Comparison of ENCODE assay signal across 31 cellular contexts in genomic region chr1:219362702-219363101, GRCh38.
"Had no signal": no experiment of that assay in that cellular context is flagged by ENCODE, and none has a peak within 500 bp of the region (broad histone marks: within the 10 kb centered on the region; RNA-seq: fewer than 3 reads in every experiment).

No MANE protein-coding gene starts in this region.

- H3K4me1 Mint-ChIP-seq: activated B cell treated with CpG ODN at 0.5 μM for 24 hours; activated naive CD4-positive, alpha-beta T cell treated with anti-CD3 and anti-CD28 coated beads, Interleukin-2, amount 50 U/mL, for 24 hours; activated naive CD8-positive, alpha-beta T cell treated with anti-CD3 and anti-CD28 coated beads for 36 hours; activated naive CD8-positive, alpha-beta T cell treated with anti-CD3 and anti-CD28 coated beads, Interleukin-2, amount 50 U/mL, for 24 hours; activated T-helper 17 cell treated with anti-CD3 and anti-CD28 coated beads, Interleukin-2, amount 50 U/mL, for 72 hours; T-helper 17 cell had no signal

- H3K9me3 Mint-ChIP-seq: activated CD8-positive, alpha-beta T cell treated with anti-CD3 and anti-CD28 coated beads for 36 hours; activated naive CD4-positive, alpha-beta T cell treated with anti-CD3 and anti-CD28 coated beads, Interleukin-2, amount 50 U/mL, for 24 hours; activated T-helper 17 cell treated with anti-CD3 and anti-CD28 coated beads, Interleukin-2, amount 50 U/mL, for 72 hours; T-helper 2 cell treated with Interferon-gamma antibody and Interleukin-4, amounts not matched to agents 5 μg/mL and 100 μg/mL, for 36 hours had no signal

- H3K27ac Mint-ChIP-seq: activated B cell treated with CpG ODN at 0.5 μM for 24 hours; activated CD8-positive, alpha-beta T cell treated with anti-CD3 and anti-CD28 coated beads for 36 hours; activated naive CD4-positive, alpha-beta T cell treated with anti-CD3 and anti-CD28 coated beads, Interleukin-2, amount 50 U/mL, for 24 hours; activated naive CD8-positive, alpha-beta T cell treated with anti-CD3 and anti-CD28 coated beads for 36 hours; activated naive CD8-positive, alpha-beta T cell treated with anti-CD3 and anti-CD28 coated beads, Interleukin-2, amount 50 U/mL, for 24 hours; activated T-helper 17 cell treated with anti-CD3 and anti-CD28 coated beads, Interleukin-2, amount 50 U/mL, for 72 hours; T-helper 17 cell; T-helper 2 cell treated with Interferon-gamma antibody and Interleukin-4, amounts not matched to agents 5 μg/mL and 100 μg/mL, for 36 hours had no signal

- DNase-seq: activated B cell treated with CpG ODN at 0.5 μM for 24 hours; activated CD4-positive, alpha-beta T cell treated with anti-CD3 and anti-CD28 coated beads for 48 hours; activated CD4-positive, alpha-beta T cell treated with anti-CD3 and anti-CD28 coated beads, Interleukin-2, amount 50 U/mL, for 1 hour; activated CD4-positive, alpha-beta T cell treated with anti-CD3 and anti-CD28 coated beads, Interleukin-2, amount 50 U/mL, for 48 hours; activated CD8-positive, alpha-beta memory T cell treated with anti-CD3 and anti-CD28 coated beads for 24 hours; activated CD8-positive, alpha-beta T cell treated with anti-CD3 and anti-CD28 coated beads for 36 hours; activated effector memory CD4-positive, alpha-beta T cell treated with Interleukin-2 at 50 U/mL for 16 hours; activated gamma-delta T cell treated with Interleukin-2 at 50 U/mL for 16 hours; activated naive CD4-positive, alpha-beta T cell treated with Interleukin-2 at 50 U/mL for 16 hours; activated naive CD8-positive, alpha-beta T cell treated with anti-CD3 and anti-CD28 coated beads for 36 hours; activated naive CD8-positive, alpha-beta T cell treated with anti-CD3 and anti-CD28 coated beads, Interleukin-2, amount 50 U/mL, for 24 hours; activated T-cell treated with anti-CD3 and anti-CD28 coated beads, Interleukin-2, amount 50 U/mL, for 4 hours; adrenal gland; amygdala; aorta; body of pancreas; caudate nucleus; cortex of kidney; effector CD8-positive, alpha-beta T cell; erythroblast; foreskin keratinocyte; gastrocnemius medialis; glutamatergic neuron; heart left ventricle; T-helper 17 cell; T1000; WERI-Rb-1 had no signal

- H3K27me3 Mint-ChIP-seq: activated B cell treated with CpG ODN at 0.5 μM for 24 hours; activated CD8-positive, alpha-beta T cell treated with anti-CD3 and anti-CD28 coated beads for 36 hours; activated naive CD4-positive, alpha-beta T cell treated with anti-CD3 and anti-CD28 coated beads, Interleukin-2, amount 50 U/mL, for 24 hours; activated naive CD8-positive, alpha-beta T cell treated with anti-CD3 and anti-CD28 coated beads, Interleukin-2, amount 50 U/mL, for 24 hours; activated T-helper 17 cell treated with anti-CD3 and anti-CD28 coated beads, Interleukin-2, amount 50 U/mL, for 72 hours; T-helper 17 cell had no signal

- H3K36me3 Mint-ChIP-seq: activated naive CD4-positive, alpha-beta T cell treated with anti-CD3 and anti-CD28 coated beads, Interleukin-2, amount 50 U/mL, for 24 hours; activated naive CD8-positive, alpha-beta T cell treated with anti-CD3 and anti-CD28 coated beads for 36 hours had no signal

- ATAC-seq: activated CD4-positive, CD25-positive, alpha-beta regulatory T cell treated with anti-CD3 and anti-CD28 coated beads, Interleukin-2, amount 50 U/mL, for 24 hours; activated CD8-positive, alpha-beta T cell treated with anti-CD3 and anti-CD28 coated beads for 36 hours; activated naive CD8-positive, alpha-beta T cell treated with anti-CD3 and anti-CD28 coated beads, Interleukin-2, amount 50 U/mL, for 24 hours; activated T-cell treated with anti-CD3 and anti-CD28 coated beads, Interleukin-2, amount 50 U/mL, for 4 hours; activated T-helper 17 cell treated with anti-CD3 and anti-CD28 coated beads, Interleukin-2, amount 50 U/mL, for 72 hours; body of pancreas; foreskin keratinocyte; gastrocnemius medialis; heart left ventricle; T-helper 17 cell had no signal

- H3K4me3 Mint-ChIP-seq: activated B cell treated with CpG ODN at 0.5 μM for 24 hours; activated CD8-positive, alpha-beta T cell treated with anti-CD3 and anti-CD28 coated beads for 36 hours; activated naive CD4-positive, alpha-beta T cell treated with anti-CD3 and anti-CD28 coated beads, Interleukin-2, amount 50 U/mL, for 24 hours; activated naive CD8-positive, alpha-beta T cell treated with anti-CD3 and anti-CD28 coated beads for 36 hours; activated naive CD8-positive, alpha-beta T cell treated with anti-CD3 and anti-CD28 coated beads, Interleukin-2, amount 50 U/mL, for 24 hours; activated T-cell treated with anti-CD3 and anti-CD28 coated beads, Interleukin-2, amount 50 U/mL, for 4 hours; activated T-helper 17 cell treated with anti-CD3 and anti-CD28 coated beads, Interleukin-2, amount 50 U/mL, for 72 hours; T-helper 17 cell; T-helper 2 cell treated with Interferon-gamma antibody and Interleukin-4, amounts not matched to agents 5 μg/mL and 100 μg/mL, for 36 hours had no signal
